In the genomic region with DNA sequence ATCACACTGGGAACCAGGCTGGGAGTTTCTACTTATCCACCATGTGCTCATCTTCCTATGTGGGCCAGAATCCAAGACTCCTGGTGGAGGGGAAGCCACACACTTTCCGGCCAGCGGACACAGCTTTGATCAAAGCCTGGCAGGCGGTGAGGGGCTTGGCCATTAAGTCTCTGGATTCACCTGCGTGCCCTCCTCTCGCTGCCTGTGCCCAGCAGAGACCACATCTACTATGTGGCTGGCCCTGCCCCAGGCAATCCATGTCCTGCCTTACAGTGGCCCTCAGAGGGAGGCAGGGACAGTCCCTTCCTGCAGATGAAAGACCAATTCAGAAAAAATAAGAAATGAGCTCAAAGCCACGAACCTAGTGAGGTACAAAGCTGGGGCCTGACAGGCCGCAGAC, we compare ENCODE assay signal across 13 cellular contexts.
DNase-seq lines count a peak whose midpoint lies in the region; ATAC-seq and TF ChIP-seq lines count a peak whose summit lies in the region.
"Had no signal": no experiment of that assay in that cellular context is flagged by ENCODE, and none has a peak within 500 bp of the region (broad histone marks: within the 10 kb centered on the region; RNA-seq: fewer than 3 reads in every experiment).

No MANE protein-coding gene starts in this region.

- no peak for TF ChIP-seq POLR2A in vagina (IDR thresholded peaks at IDR 0.05)

- intact Hi-C loops in PC-9 (cut with micrococcal nuclease; ENCODE audit: unreplicated experiment) = no loop called here
- intact Hi-C loops in vagina (cut with DNase I) = no loop called here

- H3K9me3 ChIP-seq in BLaER1 treated with 17β-estradiol and CSF1 and Interleukin-3, amounts not matched to agents 10 nM and 100 nM (replicated peaks in 1 of 11) = no peaks in the 10 kb centered on the region
- H3K9me3 ChIP-seq in CD8-positive, alpha-beta memory T cell (ENCODE audit: low read length) = no peaks in the 10 kb centered on the region
- no peaks in the 10 kb centered on the region for H3K9me3 ChIP-seq in PC-9 (ENCODE audit: insufficient read depth, low read depth)
- no peaks in the 10 kb centered on the region for H3K9me3 ChIP-seq in vagina

- peak overlapping the region in 6 of 11 experiments; percentile 9 to 89 (median 34); a peak in 7 of 22 replicates for H3K27ac ChIP-seq in BLaER1 treated with 17β-estradiol and CSF1 and Interleukin-3, amounts not matched to agents 10 nM and 100 nM
- no peak overlapping the region for H3K27ac ChIP-seq in CD8-positive, alpha-beta memory T cell (ENCODE audit: low read depth, low read length)
- H3K27ac ChIP-seq in PC-9 (no peak overlapping the region), vagina (no peak overlapping the region)

- peaks cover 0 to 96% (median 7%) of the 10 kb centered on the region in 3 donors for H3K36me3 Mint-ChIP-seq in CD8-positive, alpha-beta memory T cell
- H3K36me3 Mint-ChIP-seq in activated naive CD8-positive, alpha-beta T cell treated with anti-CD3 and anti-CD28 coated beads for 36 hours = peaks cover 51% of the 10 kb centered on the region
- peaks cover 0 to 63% (median 10%) of the 10 kb centered on the region in 3 donors for H3K36me3 Mint-ChIP-seq in naive thymus-derived CD8-positive, alpha-beta T cell

- CTCF ChIA-PET in CD8-positive, alpha-beta memory T cell (lab: Charles Lee) = interaction anchor here (1.6 to 5.3 kb wide), 5 partner anchors 23 to 91 kb away, joined by 4 to 52 read pairs (median 8); a partner anchor contains a TSS
- CTCF ChIA-PET in PC-9 (lab: Charles Lee) = interaction anchor here (1.0 kb wide), 1 partner anchor 668 kb away, joined by 3 read pairs; no protein-coding TSS in a partner anchor

- H3K4me1 ChIP-seq in BLaER1 treated with 17β-estradiol and CSF1 and Interleukin-3, amounts not matched to agents 10 nM and 100 nM = peaks cover 52 to 97% (median 86%) of the 10 kb centered on the region in 10 experiments
- peaks cover 97% of the 10 kb centered on the region for H3K4me1 ChIP-seq in CD8-positive, alpha-beta memory T cell (ENCODE audit: insufficient read depth, low read length)
- no peaks in the 10 kb centered on the region for H3K4me1 ChIP-seq in PC-9 (replicated peaks; ENCODE audit: insufficient read depth)
- peaks cover 26% of the 10 kb centered on the region for H3K4me1 ChIP-seq in vagina

- H3K79me2 ChIP-seq in PC-9 (ENCODE audit: low read depth) = no peaks in the 10 kb centered on the region

- POLR2A ChIA-PET in CD8-positive, alpha-beta memory T cell (lab: Charles Lee) = interaction anchor here (1.3 kb wide), 1 partner anchor 15 kb away, joined by 5 read pairs; no protein-coding TSS in a partner anchor
- POLR2A ChIA-PET in naive thymus-derived CD8-positive, alpha-beta T cell (lab: Charles Lee) = interaction anchor here (0.8 to 18.4 kb wide), 12 partner anchors 11 to 89 kb away, joined by 3 to 408 read pairs (median 6); a partner anchor contains a TSS
- POLR2A ChIA-PET in PC-9 (lab: Charles Lee; ENCODE audit: unreplicated experiment) = no interaction called here

- H3K9ac ChIP-seq in BLaER1 treated with 17β-estradiol and CSF1 and Interleukin-3, amounts not matched to agents 10 nM and 100 nM = peak overlapping the region in 3 of 11 experiments; percentile 7 to 34 (median 14); a peak in 3 of 22 replicates

- H3K27me3 Mint-ChIP-seq in CD8-positive, alpha-beta memory T cell = peaks cover 0 to 8% of the 10 kb centered on the region in 2 donors
- H3K27me3 Mint-ChIP-seq in activated naive CD8-positive, alpha-beta T cell treated with anti-CD3 and anti-CD28 coated beads for 36 hours = no peaks in the 10 kb centered on the region
- no peaks in the 10 kb centered on the region for H3K27me3 Mint-ChIP-seq in naive thymus-derived CD8-positive, alpha-beta T cell

- ATAC-seq in naive thymus-derived CD8-positive, alpha-beta T cell = no peak
- no peak for ATAC-seq in HG02885 (IDR thresholded peaks at IDR 0.05; ENCODE audit: poor library complexity, unreplicated experiment)
- ATAC-seq: GM23338, Panc1 had no signal

- H2AFZ ChIP-seq in PC-9 = no peak overlapping the region
- H2AFZ ChIP-seq: GM23338 had no signal

- no peaks in the 10 kb centered on the region for H3K27me3 ChIP-seq in BLaER1 treated with 17β-estradiol and CSF1 and Interleukin-3, amounts not matched to agents 10 nM and 100 nM
- no peaks in the 10 kb centered on the region for H3K27me3 ChIP-seq in CD8-positive, alpha-beta memory T cell (ENCODE audit: insufficient read depth, low read length, poor library complexity, severe bottlenecking)
- H3K27me3 ChIP-seq in PC-9 (ENCODE audit: insufficient read depth, low read depth) (no peaks in the 10 kb centered on the region), vagina (no peaks in the 10 kb centered on the region)

- no peaks in the 10 kb centered on the region for H3F3A ChIP-seq in PC-9 (ENCODE audit: insufficient read depth, low read depth)

- no TSS peak for BruUV-seq in PC-9 (replicated peaks; lab: Mats Ljungman, UMichigan)

- H3K4me3 ChIP-seq in BLaER1 treated with 17β-estradiol and CSF1 and Interleukin-3, amounts not matched to agents 10 nM and 100 nM = no peak overlapping the region
- no peak overlapping the region for H3K4me3 ChIP-seq in CD8-positive, alpha-beta memory T cell (ENCODE audit: low read length)
- H3K4me3 ChIP-seq in PC-9 (no peak overlapping the region), vagina (no peak overlapping the region)
- H3K4me3 ChIP-seq: GM23338 had no signal

- peaks cover 82 to 98% (median 96%) of the 10 kb centered on the region in 3 donors for H3K4me1 Mint-ChIP-seq in CD8-positive, alpha-beta memory T cell
- peaks cover 94% of the 10 kb centered on the region for H3K4me1 Mint-ChIP-seq in activated naive CD8-positive, alpha-beta T cell treated with anti-CD3 and anti-CD28 coated beads for 36 hours
- H3K4me1 Mint-ChIP-seq in naive thymus-derived CD8-positive, alpha-beta T cell = peaks cover 78 to 99% (median 97%) of the 10 kb centered on the region in 4 donors

- H3K9me2 ChIP-seq in PC-9 (ENCODE audit: insufficient read depth) = no peaks in the 10 kb centered on the region

- peak overlapping the region in 1 of 11 experiments; percentile 0; a peak in 1 of 22 replicates for H3K4me2 ChIP-seq in BLaER1 treated with 17β-estradiol and CSF1 and Interleukin-3, amounts not matched to agents 10 nM and 100 nM
- no peak overlapping the region for H3K4me2 ChIP-seq in PC-9
- H3K4me2 ChIP-seq: GM23338 had no signal

- peak overlapping the region in 2 of 7 donors; percentile 12 to 73 for H3K4me3 Mint-ChIP-seq in CD8-positive, alpha-beta memory T cell
- H3K4me3 Mint-ChIP-seq in activated naive CD8-positive, alpha-beta T cell treated with anti-CD3 and anti-CD28 coated beads for 36 hours = no peak overlapping the region
- peak overlapping the region in 9 of 10 donors; percentile 36 to 96 (median 71) for H3K4me3 Mint-ChIP-seq in naive thymus-derived CD8-positive, alpha-beta T cell
- H3K4me3 Mint-ChIP-seq: GM23338 had no signal

- DNase-seq in CD8-positive, alpha-beta memory T cell = no peak
- no peak for DNase-seq in activated naive CD8-positive, alpha-beta T cell treated with anti-CD3 and anti-CD28 coated beads for 36 hours
- DNase-seq in naive thymus-derived CD8-positive, alpha-beta T cell = no peak
- DNase-seq in NCI-H2081 treated with DMSO at 0.1 percent for 48 hours (lab: John Stamatoyannopoulos, UW) (no peak), PC-9 (no peak), vagina (ENCODE audit: extremely low spot score in 2 of 2) (no peak)
- DNase-seq: activated CD4-positive, alpha-beta T cell treated with anti-CD3 and anti-CD28 coated beads for 48 hours; glutamatergic neuron; NCI-H1092 treated with DMSO at 0.1 percent for 48 hours had no signal

- peaks cover 0 to 36% (median 0%) of the 10 kb centered on the region in 11 experiments; a peak in 9 of 22 replicates for H4K20me1 ChIP-seq in BLaER1 treated with 17β-estradiol and CSF1 and Interleukin-3, amounts not matched to agents 10 nM and 100 nM
- H4K20me1 ChIP-seq in PC-9 (ENCODE audit: insufficient read depth) = no peaks in the 10 kb centered on the region

- H3K9me3 Mint-ChIP-seq in CD8-positive, alpha-beta memory T cell = no peaks in the 10 kb centered on the region
- H3K9me3 Mint-ChIP-seq in activated naive CD8-positive, alpha-beta T cell treated with anti-CD3 and anti-CD28 coated beads for 36 hours = no peaks in the 10 kb centered on the region
- no peaks in the 10 kb centered on the region for H3K9me3 Mint-ChIP-seq in naive thymus-derived CD8-positive, alpha-beta T cell
- H3K9me3 Mint-ChIP-seq: GM23338 had no signal

- H3K36me3 ChIP-seq in BLaER1 treated with 17β-estradiol and CSF1 and Interleukin-3, amounts not matched to agents 10 nM and 100 nM = peaks cover 0 to 66% (median 42%) of the 10 kb centered on the region in 11 experiments; a peak in 19 of 22 replicates
- H3K36me3 ChIP-seq in CD8-positive, alpha-beta memory T cell (ENCODE audit: insufficient read depth, low read length) = peaks cover 38% of the 10 kb centered on the region
- no peaks in the 10 kb centered on the region for H3K36me3 ChIP-seq in PC-9 (ENCODE audit: low read depth)
- no peaks in the 10 kb centered on the region for H3K36me3 ChIP-seq in vagina

- H3K27ac Mint-ChIP-seq in CD8-positive, alpha-beta memory T cell = peak overlapping the region; percentile 55 to 98 (median 88)
- peak overlapping the region; percentile 100 for H3K27ac Mint-ChIP-seq in activated naive CD8-positive, alpha-beta T cell treated with anti-CD3 and anti-CD28 coated beads for 36 hours
- H3K27ac Mint-ChIP-seq in naive thymus-derived CD8-positive, alpha-beta T cell = peak overlapping the region; percentile 95 to 99 (median 98)
- H3K27ac Mint-ChIP-seq: GM23338 had no signal

- TF ChIP-seq CTCF in PC-9 (conservative IDR thresholded peaks at IDR 0.05) (no peak), vagina (IDR thresholded peaks at IDR 0.05) (no peak)

Comparison
In these comparisons a context has a peak if more than half of its experiments do, and no peak if none do; other contexts are left out.
1. H3K27ac ChIP-seq: peak in BLaER1 treated with 17β-estradiol and CSF1 and Interleukin-3, amounts not matched to agents 10 nM and 100 nM (6 of 11); none in CD8-positive, alpha-beta memory T cell (single experiment), PC-9 (single experiment) and vagina (single experiment).
2. Peak in every context shown above with its lines, with median percentiles within 50 percentile points of each other: H3K27ac Mint-ChIP-seq.